8 cellular contexts compared by ENCODE assay signal in the genomic region with DNA sequence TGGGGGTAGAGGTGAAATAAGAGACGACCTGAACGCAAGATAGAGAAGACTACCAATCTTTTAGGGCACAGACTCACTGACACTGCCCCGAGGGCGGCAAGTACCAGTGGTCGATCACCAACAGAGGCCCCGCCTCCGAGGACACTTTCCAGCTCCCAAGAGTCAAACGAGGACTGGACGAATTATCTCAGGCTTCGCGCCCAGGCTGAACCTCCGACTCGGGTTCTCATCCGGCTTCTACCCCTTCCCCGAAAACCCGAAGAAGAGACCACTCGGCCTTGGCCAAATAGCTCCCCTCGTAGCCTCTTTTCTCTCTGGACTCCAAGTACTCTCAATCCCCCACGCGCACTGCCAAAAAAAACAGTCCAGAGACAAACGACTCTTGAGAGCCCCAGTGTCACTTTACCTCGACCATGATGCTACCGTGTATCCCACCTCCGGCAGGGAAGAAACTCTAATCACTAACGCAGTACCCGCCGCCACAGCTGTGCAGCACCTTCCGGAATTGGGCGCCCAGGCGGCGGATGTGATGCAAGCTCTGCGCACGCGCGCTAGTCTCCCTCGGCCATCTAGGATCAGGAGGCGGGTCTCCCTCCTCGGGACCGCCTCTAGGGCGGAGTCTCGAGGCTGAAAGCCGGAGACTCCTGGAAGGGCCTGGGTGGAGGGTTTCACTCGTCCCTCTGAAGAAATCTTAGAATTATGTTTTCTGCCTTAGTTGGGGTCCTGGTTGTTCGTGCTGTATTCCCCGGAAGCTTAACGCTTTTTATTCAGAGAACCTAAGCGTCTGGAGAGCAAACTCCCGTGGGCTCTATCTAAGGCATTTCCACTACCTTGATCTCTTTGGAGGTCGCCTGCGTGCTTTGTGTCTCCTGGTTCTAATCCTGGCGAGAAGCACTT. TPM values are rescaled to one million over a fixed set of nuclear protein-coding genes. Genes with fewer than 3 reads are reported as not detected.
DNase-seq lines count a peak whose midpoint lies in the region; ATAC-seq, FAIRE-seq and TF ChIP-seq lines count a peak whose summit lies in the region.

A gene (minus strand): TSS at position 507 of the 897 bp plus-strand sequence. CDS start 92 bp downstream, at position 415.

- peak within 1 kb of the TSS; percentile 95 for H2AFZ ChIP-seq in IMR-90 (replicated peaks; ENCODE audit: low read length, poor library complexity)
- H2AFZ ChIP-seq in endothelial cell of umbilical vein (ENCODE audit: low read depth, low read length), result peak within 1 kb of the TSS; percentile 98

- peak; percentile 94 for FAIRE-seq in endothelial cell of umbilical vein (lab: Jason Lieb, UNC)

- H3K36me3 ChIP-seq in IMR-90 (ENCODE audit: control insufficient read depth, insufficient read depth, low read length), result peaks cover 5% of the 10 kb centered on the region
- peaks cover 0 to 13% of the 10 kb centered on the region in 2 experiments for H3K36me3 ChIP-seq in endothelial cell of umbilical vein (ENCODE audit: control insufficient read depth in 2 of 2, extremely low read depth in 1 of 2, insufficient read depth in 2 of 2, low read length in 2 of 2)

- no peak within 1 kb of the TSS; the same call in 1 of the 2 replicates for H2BK120ac ChIP-seq in IMR-90 (ENCODE audit: low read depth, low read length)

- TF ChIP-seq CTCF in IMR-90 (conservative IDR thresholded peaks at IDR 0.05; ENCODE audit: low read depth, low read length) (no peak), endothelial cell of umbilical vein (IDR thresholded peaks at IDR 0.05; ENCODE audit: extremely low read depth in 1 of 2, insufficient read depth in 1 of 2, low read depth in 1 of 2, low read length in 2 of 2) (no peak)

- H2BK20ac ChIP-seq in IMR-90 (ENCODE audit: low read depth, low read length), result peak within 1 kb of the TSS; percentile 13; the same call in 1 of the 2 replicates

- peak within 1 kb of the TSS; percentile 44 for H2BK5ac ChIP-seq in IMR-90 (ENCODE audit: low read depth, low read length, poor library complexity, severe bottlenecking)

- H3K56ac ChIP-seq in IMR-90 (ENCODE audit: extremely low read depth, insufficient read depth, low read length), result peak within 1 kb of the TSS; percentile 91; the same call in 1 of the 2 replicates

- H2AK9ac ChIP-seq in IMR-90 (replicated peaks; ENCODE audit: low read depth, low read length, poor library complexity), result peak within 1 kb of the TSS; percentile 57

- CTCF ChIA-PET in IMR-90 (lab: Yijun Ruan, JAX), result interaction anchor here (0.6 to 1.5 kb wide), 8 partner anchors 9 to 136 kb away, joined by 3 to 6 read pairs (median 4); no protein-coding TSS in a partner anchor
- CTCF ChIA-PET in endothelial cell of umbilical vein (lab: Charles Lee), result interaction anchor here (0.6 to 2.1 kb wide), 8 partner anchors 9 to 803 kb away, joined by 3 to 37 read pairs (median 4); no protein-coding TSS in a partner anchor

- in situ Hi-C loops in IMR-90 (cut with MboI; ENCODE audit: low sequenced_read_pairs), result loop anchor here (5.0 to 25.0 kb wide), 3 partner anchors 67 to 812 kb away; no protein-coding TSS in a partner anchor

- no peak within 1 kb of the TSS for H2AK5ac ChIP-seq in IMR-90 (ENCODE audit: low read depth, low read length)

- dilution Hi-C loops in IMR-90 (cut with HindIII; ENCODE audit: low sequenced_read_pairs, unreplicated experiment) (no loop called here), endothelial cell of umbilical vein (cut with MboI; ENCODE audit: extremely low pct_ligation_motif_present, low sequenced_read_pairs) (no loop called here)

- WGBS in IMR-90 (ENCODE audit: extremely low coverage in 2 of 2, insufficient read length in 1 of 2), 2 experiments, result 1% methylated on average over 17 of the region's 51 CpGs; no CpG with 5 or more reads in 1 of the 2 experiments

- peak within 1 kb of the TSS; percentile 72 for H3K4me3 ChIP-seq in IMR-90 (ENCODE audit: insufficient read depth, low read depth, low read length)
- H3K4me3 ChIP-seq in endothelial cell of umbilical vein (replicated peaks in 1 of 3; ENCODE audit: insufficient read depth in 1 of 3, low read depth in 1 of 3, low read length in 3 of 3), result peak within 1 kb of the TSS; percentile 71 to 97 (median 96)

- no peaks in the 10 kb centered on the region for H3K9me3 ChIP-seq in IMR-90 (ENCODE audit: control insufficient read depth, insufficient read depth, low read length)
- H3K9me3 ChIP-seq in endothelial cell of umbilical vein (replicated peaks; ENCODE audit: control insufficient read depth, insufficient read depth, low read length), result no peaks in the 10 kb centered on the region

- peak; percentile 43 for DNase-seq in DMS 273 treated with DMSO at 0.1 percent for 48 hours (lab: John Stamatoyannopoulos, UW)
- DNase-seq in IMR-90, result peak; percentile 91
- peak; percentile 99 for DNase-seq in OCI-M1 (lab: John Stamatoyannopoulos, UW)
- peak; percentile 96 for DNase-seq in activated T-cell treated with anti-CD3 and anti-CD28 coated beads for 24 hours (ENCODE audit: low read depth)
- DNase-seq in endothelial cell of umbilical vein (ENCODE audit: low read depth, low spot score), result peak; percentile 96
- DNase-seq in midbrain (lab: John Stamatoyannopoulos, UW), result peak; percentile 98
- peak; percentile 89 to 94 for DNase-seq in stimulated activated CD8-positive, alpha-beta memory T cell treated with anti-CD3 and anti-CD28 coated beads, Interleukin-2, amount 100 ng/mL, for 1 hour (ENCODE audit: low read depth in 2 of 2)

- H3K27ac ChIP-seq in IMR-90 (ENCODE audit: insufficient read depth, low read length) (peak within 1 kb of the TSS; percentile 76), endothelial cell of umbilical vein (ENCODE audit: insufficient read depth, low read depth, low read length) (peak within 1 kb of the TSS; percentile 78)

- peak; percentile 98 for ATAC-seq in GM21528 (IDR thresholded peaks at IDR 0.05; ENCODE audit: low FRiP score, unreplicated experiment)
- peak; percentile 99 for ATAC-seq in IMR-90 (ENCODE audit: low read depth)

- H3K27me3 ChIP-seq in IMR-90 (ENCODE audit: control insufficient read depth, insufficient read depth, low read length), result no peaks in the 10 kb centered on the region; the same call in 1 of the 2 replicates
- peaks cover 0 to under 1% of the 10 kb centered on the region in 2 experiments for H3K27me3 ChIP-seq in endothelial cell of umbilical vein (ENCODE audit: control insufficient read depth in 2 of 2, insufficient read depth in 2 of 2, low read length in 2 of 2)

- H3K9me1 ChIP-seq in IMR-90 (ENCODE audit: insufficient read depth, low read length), result no peaks in the 10 kb centered on the region; the same call in 1 of the 2 replicates
- H3K9me1 ChIP-seq in endothelial cell of umbilical vein (replicated peaks; ENCODE audit: control insufficient read depth, extremely low read depth, insufficient read depth, low read length), result no peaks in the 10 kb centered on the region

- peak within 1 kb of the TSS; percentile 96 to 97 for H4K8ac ChIP-seq in IMR-90 (ENCODE audit: low read depth in 2 of 2, low read length in 2 of 2)

- H2BK15ac ChIP-seq in IMR-90 (ENCODE audit: low read depth, low read length), result no peak within 1 kb of the TSS

- intact Hi-C loops in IMR-90 (cut with micrococcal nuclease) (loop anchor here (10.0 kb wide), 1 partner anchor 375 kb away; no protein-coding TSS in a partner anchor), endothelial cell of umbilical vein (cut with micrococcal nuclease) (loop anchor here (5.0 kb wide), 2 partner anchors 802 to 822 kb away; no protein-coding TSS in a partner anchor)

- no peak for TF ChIP-seq RAD21 in IMR-90 (IDR thresholded peaks at IDR 0.05; ENCODE audit: low read length)

- H3K4me2 ChIP-seq in IMR-90 (ENCODE audit: low read depth, low read length) (peak within 1 kb of the TSS; percentile 98), endothelial cell of umbilical vein (ENCODE audit: insufficient read depth, low read length) (peak within 1 kb of the TSS; percentile 96)

- TF ChIP-seq POLR2A in IMR-90 (IDR thresholded peaks at IDR 0.05; ENCODE audit: low read depth, low read length) (peak; percentile 69), endothelial cell of umbilical vein (IDR thresholded peaks at IDR 0.05; ENCODE audit: low read depth, low read length) (peak; percentile 93)

- H3K4ac ChIP-seq in IMR-90 (ENCODE audit: low read depth, low read length), result peak within 1 kb of the TSS; percentile 81

- POLR2A ChIA-PET in IMR-90 (lab: Charles Lee; ENCODE audit: unreplicated experiment), result no interaction called here
- POLR2A ChIA-PET in endothelial cell of umbilical vein (lab: Charles Lee), result interaction anchor here (1.0 to 1.1 kb wide), 2 partner anchors 9 to 14 kb away, joined by 3 read pairs; no protein-coding TSS in a partner anchor

- peaks cover 20% of the 10 kb centered on the region for H3K79me2 ChIP-seq in endothelial cell of umbilical vein (ENCODE audit: control insufficient read depth, insufficient read depth, low read length)

- H3K23ac ChIP-seq in IMR-90 (ENCODE audit: low read depth, low read length), result peak within 1 kb of the TSS; percentile 78

- H4K20me1 ChIP-seq in IMR-90 (ENCODE audit: insufficient read depth, low read length) (peaks cover 6% of the 10 kb centered on the region; the same call in 1 of the 2 replicates), endothelial cell of umbilical vein (replicated peaks; ENCODE audit: control insufficient read depth, extremely low read depth, insufficient read depth, low read length) (peaks cover 4% of the 10 kb centered on the region)

- H3K79me1 ChIP-seq in IMR-90 (ENCODE audit: low read depth in 1 of 2, low read length in 2 of 2), result peaks cover 5 to 14% of the 10 kb centered on the region in 2 experiments; a peak in 3 of 4 replicates

- H3K4me1 ChIP-seq in IMR-90 (ENCODE audit: control insufficient read depth, insufficient read depth, low read length) (no peaks in the 10 kb centered on the region), endothelial cell of umbilical vein (ENCODE audit: control insufficient read depth, extremely low read depth, insufficient read depth, low read length) (peaks cover 12% of the 10 kb centered on the region)

- H3K18ac ChIP-seq in IMR-90 (ENCODE audit: low read depth, low read length), result peak within 1 kb of the TSS; percentile 50

- BruUV-seq in IMR-90 (replicated peaks; lab: Mats Ljungman, UMichigan) (no TSS peak), endothelial cell of umbilical vein (replicated peaks; lab: Mats Ljungman, UMichigan) (TSS peak; percentile 96)

- peak within 1 kb of the TSS; percentile 65; the same call in 1 of the 2 replicates for H4K91ac ChIP-seq in IMR-90 (ENCODE audit: insufficient read depth, low read depth, low read length)

- peak within 1 kb of the TSS; percentile 77 for H3K14ac ChIP-seq in IMR-90 (replicated peaks; ENCODE audit: low read depth, low read length)

- H3K9ac ChIP-seq in IMR-90 (ENCODE audit: low read depth, low read length) (peak within 1 kb of the TSS; percentile 95), endothelial cell of umbilical vein (replicated peaks; ENCODE audit: extremely low read depth, insufficient read depth, low read length) (peak within 1 kb of the TSS; percentile 92)

- H4K5ac ChIP-seq in IMR-90 (ENCODE audit: low read depth, low read length), result peak within 1 kb of the TSS; percentile 83

RNA-seq across cellular contexts. Expression of the gene that starts here (rescaled TPM):
- total RNA-seq in IMR-90 (2012; rRNA removed) (107 and 200 TPM in 2 replicates), endothelial cell of umbilical vein (89.1 and 91.9 TPM in 2 replicates)
- polyA plus RNA-seq in IMR-90 (2012; rRNA removed) (70.0 and 76.1 TPM in 2 replicates), endothelial cell of umbilical vein (48.9 and 50.9 TPM in 2 replicates)
- polyA plus RNA-seq in IMR-90 (2012; cell fraction: cytosol; rRNA removed), result 22.9 and 24.5 TPM in 2 replicates
- polyA plus RNA-seq in IMR-90 (2012; cell fraction: nucleus; rRNA removed; ENCODE audit: low replicate concordance), result 15.6 and 85.8 TPM in 2 replicates
- 64.9 and 71.8 TPM in 2 replicates for polyA plus RNA-seq in endothelial cell of umbilical vein (2011; cell fraction: cytosol; rRNA removed)
- polyA plus RNA-seq in endothelial cell of umbilical vein (2011; cell fraction: nucleus; rRNA removed), result 84.0 and 88.3 TPM in 2 replicates
- polyA plus RNA-seq in endothelial cell of umbilical vein (2012), result 65.6 and 85.7 TPM in 2 replicates
- polyA minus RNA-seq in endothelial cell of umbilical vein, result 95.0 and 98.7 TPM in 2 replicates
- polyA minus RNA-seq in endothelial cell of umbilical vein (2011; cell fraction: cytosol; rRNA and poly(A)+ RNA removed), result 19.7 TPM
- 32.8 and 73.5 TPM in 2 replicates for polyA minus RNA-seq in endothelial cell of umbilical vein (2011; cell fraction: nucleus; rRNA and poly(A)+ RNA removed)

Comparison
In these comparisons a context has a peak if more than half of its experiments do, and no peak if none do; other contexts are left out.
1. Peak in every context shown above with its lines: DNase-seq, ATAC-seq, H3K4me3 ChIP-seq and H3K27ac ChIP-seq.
2. DNase-seq: peak in every context shown above with its lines; median percentile 99 in OCI-M1; 98 in midbrain; 96 in activated T-cell treated with anti-CD3 and anti-CD28 coated beads for 24 hours; 96 in endothelial cell of umbilical vein; 92 in stimulated activated CD8-positive, alpha-beta memory T cell treated with anti-CD3 and anti-CD28 coated beads, Interleukin-2, amount 100 ng/mL, for 1 hour; 91 in IMR-90; 43 in DMS 273 treated with DMSO at 0.1 percent for 48 hours.